ENCODE assay signal across 33 cellular contexts in genomic region chr5:161975350-161975749, GRCh38.
"Had no signal": no experiment of that assay in that cellular context is flagged by ENCODE, and none has a peak within 500 bp of the region (broad histone marks: within the 10 kb centered on the region; RNA-seq: fewer than 3 reads in every experiment).

No MANE protein-coding gene starts in this region.

- H3K27ac Mint-ChIP-seq: activated CD4-positive, alpha-beta memory T cell treated with anti-CD3 and anti-CD28 coated beads for 36 hours; activated CD4-positive, alpha-beta T cell treated with anti-CD3 and anti-CD28 coated beads for 36 hours; activated CD4-positive, alpha-beta T cell treated with anti-CD3 and anti-CD28 coated beads, Interleukin-2, amount 10 ng/mL, durations not matched to agents 24 days and 14 days; activated CD8-positive, alpha-beta memory T cell treated with anti-CD3 and anti-CD28 coated beads, Interleukin-2, amount 10 ng/mL, durations not matched to agents 7 days and 5 days; activated CD8-positive, alpha-beta T cell treated with anti-CD3 and anti-CD28 coated beads, Interleukin-2, amount 10 ng/mL, durations not matched to agents 7 days and 5 days; activated naive CD4-positive, alpha-beta T cell treated with anti-CD3 and anti-CD28 coated beads for 36 hours; activated naive CD4-positive, alpha-beta T cell treated with anti-CD3 and anti-CD28 coated beads, Interleukin-2, amount 50 U/mL, for 24 hours; activated naive CD8-positive, alpha-beta T cell treated with anti-CD3 and anti-CD28 coated beads for 36 hours; activated naive CD8-positive, alpha-beta T cell treated with anti-CD3 and anti-CD28 coated beads, Interleukin-2, amount 50 U/mL, for 24 hours; activated T-helper 1 cell treated with anti-CD3 and anti-CD28 coated beads, Interleukin-12 subunit alpha, Interleukin-12 subunit beta, Interleukin-2, Interleukin-4 antibody, amounts not matched to agents 30 ng/mL and 10 ng/mL and 1 ng/mL, durations not matched to agents 14 hours and 24 hours and 36 hours; activated T-helper 2 cell treated with anti-CD3 and anti-CD28 coated beads, Interferon-gamma antibody, Interleukin-2, Interleukin-4, amounts not matched to agents 10 μg/mL and 5 μg/mL and 100 μg/mL, durations not matched to agents 14 hours and 24 hours and 36 hours; T-helper 17 cell; T-helper 2 cell treated with Interferon-gamma antibody and Interleukin-4, amounts not matched to agents 5 μg/mL and 100 μg/mL, for 36 hours had no signal

- H3K36me3 ChIP-seq: adrenal gland, colonic mucosa, esophagus squamous epithelium, gastroesophageal sphincter, heart right ventricle had no signal

- H3K27me3 Mint-ChIP-seq: activated CD4-positive, alpha-beta memory T cell treated with anti-CD3 and anti-CD28 coated beads for 36 hours; activated CD4-positive, alpha-beta T cell treated with anti-CD3 and anti-CD28 coated beads for 36 hours; activated CD4-positive, alpha-beta T cell treated with anti-CD3 and anti-CD28 coated beads, Interleukin-2, amount 10 ng/mL, durations not matched to agents 24 days and 14 days; activated CD8-positive, alpha-beta memory T cell treated with anti-CD3 and anti-CD28 coated beads, Interleukin-2, amount 10 ng/mL, durations not matched to agents 7 days and 5 days; activated naive CD4-positive, alpha-beta T cell treated with anti-CD3 and anti-CD28 coated beads, Interleukin-2, amount 50 U/mL, for 24 hours; activated naive CD8-positive, alpha-beta T cell treated with anti-CD3 and anti-CD28 coated beads for 36 hours; activated naive CD8-positive, alpha-beta T cell treated with anti-CD3 and anti-CD28 coated beads, Interleukin-2, amount 50 U/mL, for 24 hours; T-helper 17 cell had no signal

- H3K9me3 Mint-ChIP-seq: activated CD4-positive, alpha-beta memory T cell treated with anti-CD3 and anti-CD28 coated beads for 36 hours; activated CD4-positive, alpha-beta T cell treated with anti-CD3 and anti-CD28 coated beads, Interleukin-2, amount 10 ng/mL, durations not matched to agents 24 days and 14 days; activated naive CD4-positive, alpha-beta T cell treated with anti-CD3 and anti-CD28 coated beads, Interleukin-2, amount 50 U/mL, for 24 hours; activated naive CD8-positive, alpha-beta T cell treated with anti-CD3 and anti-CD28 coated beads, Interleukin-2, amount 50 U/mL, for 24 hours; activated T-helper 1 cell treated with anti-CD3 and anti-CD28 coated beads, Interleukin-12 subunit alpha, Interleukin-12 subunit beta, Interleukin-2, Interleukin-4 antibody, amounts not matched to agents 30 ng/mL and 10 ng/mL and 1 ng/mL, durations not matched to agents 14 hours and 24 hours and 36 hours; activated T-helper 2 cell treated with anti-CD3 and anti-CD28 coated beads, Interferon-gamma antibody, Interleukin-2, Interleukin-4, amounts not matched to agents 10 μg/mL and 5 μg/mL and 100 μg/mL, durations not matched to agents 14 hours and 24 hours and 36 hours had no signal

- H3K4me1 Mint-ChIP-seq: activated CD4-positive, alpha-beta T cell treated with anti-CD3 and anti-CD28 coated beads for 36 hours; activated CD4-positive, alpha-beta T cell treated with anti-CD3 and anti-CD28 coated beads, Interleukin-2, amount 10 ng/mL, durations not matched to agents 24 days and 14 days; activated CD8-positive, alpha-beta memory T cell treated with anti-CD3 and anti-CD28 coated beads, Interleukin-2, amount 10 ng/mL, durations not matched to agents 7 days and 5 days; activated naive CD4-positive, alpha-beta T cell treated with anti-CD3 and anti-CD28 coated beads, Interleukin-2, amount 50 U/mL, for 24 hours; activated naive CD8-positive, alpha-beta T cell treated with anti-CD3 and anti-CD28 coated beads for 36 hours; activated naive CD8-positive, alpha-beta T cell treated with anti-CD3 and anti-CD28 coated beads, Interleukin-2, amount 50 U/mL, for 24 hours; T-helper 17 cell had no signal

- H3K4me3 Mint-ChIP-seq: activated CD4-positive, alpha-beta memory T cell treated with anti-CD3 and anti-CD28 coated beads for 36 hours; activated CD4-positive, alpha-beta T cell treated with anti-CD3 and anti-CD28 coated beads for 36 hours; activated CD4-positive, alpha-beta T cell treated with anti-CD3 and anti-CD28 coated beads, Interleukin-2, amount 10 ng/mL, durations not matched to agents 24 days and 14 days; activated CD8-positive, alpha-beta memory T cell treated with anti-CD3 and anti-CD28 coated beads, Interleukin-2, amount 10 ng/mL, durations not matched to agents 7 days and 5 days; activated CD8-positive, alpha-beta T cell treated with anti-CD3 and anti-CD28 coated beads, Interleukin-2, amount 10 ng/mL, durations not matched to agents 7 days and 5 days; activated naive CD4-positive, alpha-beta T cell treated with anti-CD3 and anti-CD28 coated beads for 36 hours; activated naive CD4-positive, alpha-beta T cell treated with anti-CD3 and anti-CD28 coated beads, Interleukin-2, amount 50 U/mL, for 24 hours; activated naive CD8-positive, alpha-beta T cell treated with anti-CD3 and anti-CD28 coated beads for 36 hours; activated naive CD8-positive, alpha-beta T cell treated with anti-CD3 and anti-CD28 coated beads, Interleukin-2, amount 50 U/mL, for 24 hours; activated T-helper 1 cell treated with anti-CD3 and anti-CD28 coated beads, Interleukin-12 subunit alpha, Interleukin-12 subunit beta, Interleukin-2, Interleukin-4 antibody, amounts not matched to agents 30 ng/mL and 10 ng/mL and 1 ng/mL, durations not matched to agents 14 hours and 24 hours and 36 hours; T-helper 17 cell; T-helper 2 cell treated with Interferon-gamma antibody and Interleukin-4, amounts not matched to agents 5 μg/mL and 100 μg/mL, for 36 hours had no signal

- H3K4me1 ChIP-seq: adrenal gland, body of pancreas, colonic mucosa, esophagus squamous epithelium, gastroesophageal sphincter, heart right ventricle had no signal

- H3K27me3 ChIP-seq: adrenal gland, colonic mucosa, esophagus squamous epithelium, gastroesophageal sphincter, heart right ventricle had no signal

- H3K36me3 Mint-ChIP-seq: activated CD4-positive, alpha-beta memory T cell treated with anti-CD3 and anti-CD28 coated beads for 36 hours; activated CD8-positive, alpha-beta memory T cell treated with anti-CD3 and anti-CD28 coated beads, Interleukin-2, amount 10 ng/mL, durations not matched to agents 7 days and 5 days; activated naive CD4-positive, alpha-beta T cell treated with anti-CD3 and anti-CD28 coated beads, Interleukin-2, amount 50 U/mL, for 24 hours; activated naive CD8-positive, alpha-beta T cell treated with anti-CD3 and anti-CD28 coated beads for 36 hours had no signal

- DNase-seq: activated CD4-positive, alpha-beta memory T cell treated with anti-CD3 and anti-CD28 coated beads for 36 hours; activated CD4-positive, alpha-beta T cell treated with anti-CD3 and anti-CD28 coated beads for 36 hours; activated CD4-positive, alpha-beta T cell treated with anti-CD3 and anti-CD28 coated beads, Interleukin-2, amount 10 ng/mL, durations not matched to agents 24 days and 14 days; activated CD4-positive, CD25-positive, alpha-beta regulatory T cell; activated CD4-positive, CD25-positive, alpha-beta regulatory T cell treated with anti-CD3 and anti-CD28 coated beads, Interleukin-2, amount 50 U/mL, for 72 hours; activated CD8-positive, alpha-beta memory T cell treated with anti-CD3 and anti-CD28 coated beads, Interleukin-2, amount 10 ng/mL, durations not matched to agents 7 days and 5 days; activated CD8-positive, alpha-beta memory T cell treated with anti-CD3 and anti-CD28 coated beads, Interleukin-2, amount 50 U/mL, for 4 hours; activated CD8-positive, alpha-beta T cell treated with anti-CD3 and anti-CD28 coated beads, Interleukin-2, amount 10 ng/mL, durations not matched to agents 7 days and 5 days; activated effector memory CD4-positive, alpha-beta T cell treated with anti-CD3 and anti-CD28 coated beads, Interleukin-2, amount 50 U/mL, for 16 hours; activated naive CD4-positive, alpha-beta T cell treated with anti-CD3 and anti-CD28 coated beads for 36 hours; activated naive CD8-positive, alpha-beta T cell treated with anti-CD3 and anti-CD28 coated beads for 36 hours; activated naive CD8-positive, alpha-beta T cell treated with anti-CD3 and anti-CD28 coated beads, Interleukin-2, amount 50 U/mL, for 24 hours; activated T-cell treated with anti-CD3 and anti-CD28 coated beads, Interleukin-2, amount 50 U/mL, for 1 hour; activated T-cell treated with anti-CD3 and anti-CD28 coated beads, Interleukin-2, amount 50 U/mL, for 48 hours; adrenal gland; amygdala; aorta; body of pancreas; central memory CD4-positive, alpha-beta T cell; cerebellar nuclear complex; colonic mucosa; effector CD8-positive, alpha-beta T cell; esophagus squamous epithelium; foreskin melanocyte; heart right ventricle; T-helper 17 cell; T1000 had no signal

- ATAC-seq: activated CD4-positive, alpha-beta T cell treated with anti-CD3 and anti-CD28 coated beads for 36 hours; activated CD8-positive, alpha-beta memory T cell treated with anti-CD3 and anti-CD28 coated beads, Interleukin-2, amount 10 ng/mL, durations not matched to agents 7 days and 5 days; activated CD8-positive, alpha-beta T cell treated with anti-CD3 and anti-CD28 coated beads, Interleukin-2, amount 10 ng/mL, durations not matched to agents 7 days and 5 days; activated naive CD8-positive, alpha-beta T cell treated with anti-CD3 and anti-CD28 coated beads, Interleukin-2, amount 50 U/mL, for 24 hours; body of pancreas; gastroesophageal sphincter; heart right ventricle; T-helper 17 cell had no signal

- H3K4me3 ChIP-seq: adrenal gland, body of pancreas, colonic mucosa, esophagus squamous epithelium, gastroesophageal sphincter, heart right ventricle had no signal

- H3K27ac ChIP-seq: adrenal gland, body of pancreas, colonic mucosa, epithelial cell of prostate, esophagus squamous epithelium, gastroesophageal sphincter, heart right ventricle had no signal

- H3K9me3 ChIP-seq: adrenal gland, body of pancreas, colonic mucosa, esophagus squamous epithelium, gastroesophageal sphincter, heart right ventricle had no signal
